20 cellular contexts compared by ENCODE assay signal in genomic region chr9:113641100-113641885, GRCh38.
"Had no signal": no experiment of that assay in that cellular context is flagged by ENCODE, and none has a peak within 500 bp of the region (broad histone marks: within the 10 kb centered on the region; RNA-seq: fewer than 3 reads in every experiment).

No MANE protein-coding gene starts in this region.

- DNase-seq: activated B cell treated with CpG ODN at 0.5 μM for 24 hours; activated CD4-positive, alpha-beta T cell treated with anti-CD3 and anti-CD28 coated beads, Interleukin-2, amount 10 ng/mL, durations not matched to agents 24 days and 14 days; activated CD8-positive, alpha-beta memory T cell treated with anti-CD3 and anti-CD28 coated beads, Interleukin-2, amount 50 U/mL, for 4 hours; activated CD8-positive, alpha-beta T cell treated with anti-CD3 and anti-CD28 coated beads, Interleukin-2, amount 10 ng/mL, durations not matched to agents 7 days and 5 days; activated gamma-delta T cell; activated T-cell treated with anti-CD3 and anti-CD28 coated beads, Interleukin-2, amount 50 U/mL, for 72 hours; amygdala; central memory CD4-positive, alpha-beta T cell; cortex of kidney; effector memory CD4-positive, alpha-beta T cell; left lung; mammary epithelial cell; naive thymus-derived CD4-positive, alpha-beta T cell; stimulated activated CD4-positive, alpha-beta T cell treated with anti-CD3 and anti-CD28 coated beads, Interleukin-4, amount 100 ng/mL, for 1 hour; stimulated activated naive CD4-positive, alpha-beta T cell; T-helper 2 cell had no signal

- H3K27me3 ChIP-seq: body of pancreas, left lung, tibial artery, vagina had no signal

- H3K27ac ChIP-seq: body of pancreas, left lung, tibial artery, vagina had no signal

- FAIRE-seq: keratinocyte had no signal

- H3K4me1 ChIP-seq: body of pancreas, left lung, tibial artery, vagina had no signal

- H3K36me3 ChIP-seq: left lung, tibial artery, vagina had no signal

- H3K9me3 ChIP-seq: body of pancreas, left lung, tibial artery had no signal

- ATAC-seq: activated CD8-positive, alpha-beta T cell treated with anti-CD3 and anti-CD28 coated beads, Interleukin-2, amount 10 ng/mL, durations not matched to agents 7 days and 5 days; activated T-cell treated with anti-CD3 and anti-CD28 coated beads, Interleukin-2, amount 50 U/mL, for 72 hours; body of pancreas; left lung; naive thymus-derived CD4-positive, alpha-beta T cell had no signal

- H3K4me3 ChIP-seq: body of pancreas, left lung, tibial artery, vagina had no signal
